Comparison of ENCODE assay signal across 12 cellular contexts in the genomic region with DNA sequence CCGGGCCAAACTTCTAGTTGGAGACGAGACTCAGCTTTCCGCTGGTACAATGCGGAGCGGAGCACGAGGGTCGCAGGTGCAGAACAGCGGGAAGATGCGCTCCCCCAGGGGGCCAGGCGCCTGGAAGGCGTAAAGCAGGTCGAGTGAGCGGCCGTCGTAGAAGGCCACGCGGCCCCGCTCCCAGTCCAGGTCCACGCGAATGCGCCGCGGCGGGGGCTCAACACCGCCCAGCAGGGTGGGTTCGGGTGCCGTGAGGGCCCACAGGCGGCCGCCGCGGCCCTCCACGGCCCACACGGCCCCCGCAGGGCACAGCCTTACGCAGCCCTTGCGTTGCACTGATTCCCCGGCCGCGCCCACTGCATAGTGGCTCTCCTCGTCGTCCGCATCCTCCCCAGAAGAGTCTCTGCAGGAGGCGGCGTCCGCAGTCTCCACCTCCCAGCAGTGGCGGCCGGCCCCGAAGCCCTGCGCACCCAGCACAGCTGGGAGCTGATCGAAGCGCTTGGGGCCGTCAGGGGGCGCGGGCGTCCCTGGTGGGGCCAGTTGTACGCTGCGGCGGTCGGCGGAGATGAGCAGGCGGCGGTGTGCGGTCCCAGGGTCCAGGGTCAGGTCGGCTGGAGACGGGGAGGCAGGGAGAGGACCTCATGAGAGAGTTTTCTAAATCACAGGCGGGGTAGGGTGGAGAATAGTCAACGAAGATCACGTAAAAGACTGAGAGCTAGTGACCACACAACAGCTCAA. TPM values are rescaled to one million over a fixed set of nuclear protein-coding genes. Genes with fewer than 3 reads are reported as not detected.
DNase-seq lines count a peak whose midpoint lies in the region; ATAC-seq and TF ChIP-seq lines count a peak whose summit lies in the region.
"Had no signal": no experiment of that assay in that cellular context is flagged by ENCODE, and none has a peak within 500 bp of the region (broad histone marks: within the 10 kb centered on the region; RNA-seq: fewer than 3 reads in every experiment).

No MANE protein-coding gene starts in this region.

- no peak overlapping the region for H3K27ac ChIP-seq in CD4-positive, CD25-positive, alpha-beta regulatory T cell (ENCODE audit: insufficient read depth, low read length, poor library complexity, severe bottlenecking)
- H3K27ac ChIP-seq in Peyer's patch (no peak overlapping the region), uterus (no peak overlapping the region)
- H3K27ac ChIP-seq: upper lobe of left lung had no signal

- peak overlapping the region in 1 of 3 donors; percentile 64 for H3K27ac Mint-ChIP-seq in CD4-positive, CD25-positive, alpha-beta regulatory T cell
- H3K27ac Mint-ChIP-seq in T-helper 17 cell: no peak overlapping the region
- no peak overlapping the region for H3K27ac Mint-ChIP-seq in nephron progenitor cell
- H3K27ac Mint-ChIP-seq: activated naive CD4-positive, alpha-beta T cell treated with anti-CD3 and anti-CD28 coated beads, Interleukin-2, amount 50 U/mL, for 72 hours had no signal

- H3K36me3 ChIP-seq in CD4-positive, CD25-positive, alpha-beta regulatory T cell (ENCODE audit: control insufficient read depth, insufficient read depth, low read length): peaks cover 20% of the 10 kb centered on the region
- H3K36me3 ChIP-seq in Peyer's patch (peaks cover 0 to 14% (median 0%) of the 10 kb centered on the region in 3 donors), uterus (no peaks in the 10 kb centered on the region)

- H3K4me3 Mint-ChIP-seq in CD4-positive, CD25-positive, alpha-beta regulatory T cell: peak overlapping the region in 3 of 4 donors; percentile 47 to 80 (median 70)
- H3K4me3 Mint-ChIP-seq in T-helper 17 cell: peak overlapping the region; percentile 76
- peak overlapping the region; percentile 68 for H3K4me3 Mint-ChIP-seq in nephron progenitor cell

- peaks cover 41% of the 10 kb centered on the region for H3K36me3 Mint-ChIP-seq in CD4-positive, CD25-positive, alpha-beta regulatory T cell
- H3K36me3 Mint-ChIP-seq in T-helper 17 cell (ENCODE audit: low read depth): peaks cover 40% of the 10 kb centered on the region
- peaks cover 36% of the 10 kb centered on the region for H3K36me3 Mint-ChIP-seq in nephron progenitor cell (ENCODE audit: low read depth)

- H3K4me3 ChIP-seq in CD4-positive, CD25-positive, alpha-beta regulatory T cell (ENCODE audit: low read depth, low read length): no peak overlapping the region
- no peak overlapping the region for H3K4me3 ChIP-seq in fibroblast of pulmonary artery (replicated peaks; ENCODE audit: low read depth, low read length)
- no peak overlapping the region for H3K4me3 ChIP-seq in Peyer's patch
- H3K4me3 ChIP-seq in uterus: no peak overlapping the region
- H3K4me3 ChIP-seq: upper lobe of left lung had no signal

- peak in 1 of 3 donors; percentile 31 for DNase-seq in CD4-positive, CD25-positive, alpha-beta regulatory T cell
- no peak for DNase-seq in T-helper 17 cell
- DNase-seq in fibroblast of pulmonary artery (ENCODE audit: low read depth): peak; percentile 52
- peak; percentile 74 for DNase-seq in nephron progenitor cell
- no peak for DNase-seq in NCI-H1417 (lab: John Stamatoyannopoulos, UW)
- no peak for DNase-seq in NCI-H774 (lab: John Stamatoyannopoulos, UW)
- DNase-seq in Peyer's patch: no peak
- no peak for DNase-seq in uterus
- DNase-seq: PC-3 had no signal

- TF ChIP-seq CTCF in fibroblast of pulmonary artery (IDR thresholded peaks at IDR 0.05; ENCODE audit: low read length, missing control alignments) (peak; percentile 6), nephron progenitor cell (IDR thresholded peaks at IDR 0.05) (no peak), Peyer's patch (IDR thresholded peaks at IDR 0.05) (no peak), uterus (IDR thresholded peaks at IDR 0.05) (no peak)

- H3K9me3 ChIP-seq in CD4-positive, CD25-positive, alpha-beta regulatory T cell (ENCODE audit: control insufficient read depth in 2 of 2, low read length in 2 of 2): no peaks in the 10 kb centered on the region
- H3K9me3 ChIP-seq in T-helper 17 cell (ENCODE audit: control insufficient read depth, low read length, poor library complexity, severe bottlenecking) (no peaks in the 10 kb centered on the region), Peyer's patch (no peaks in the 10 kb centered on the region), uterus (no peaks in the 10 kb centered on the region)
- H3K9me3 ChIP-seq: upper lobe of left lung had no signal

- peaks cover 37% of the 10 kb centered on the region for H3K4me1 ChIP-seq in CD4-positive, CD25-positive, alpha-beta regulatory T cell (ENCODE audit: control insufficient read depth, insufficient read depth, low read length, poor library complexity, severe bottlenecking)
- H3K4me1 ChIP-seq in Peyer's patch (peaks cover 4 to 41% (median 18%) of the 10 kb centered on the region in 4 donors), uterus (peaks cover 8 to 20% of the 10 kb centered on the region in 2 donors)

- intact Hi-C loops in uterus (cut with DNase I; ENCODE audit: low total_unique reads): no loop called here

- TF ChIP-seq POLR2A in Peyer's patch (IDR thresholded peaks at IDR 0.05): no peak
- TF ChIP-seq POLR2A in uterus (IDR thresholded peaks at IDR 0.05): no peak

- peaks cover 19 to 72% (median 37%) of the 10 kb centered on the region in 4 donors for H3K4me1 Mint-ChIP-seq in CD4-positive, CD25-positive, alpha-beta regulatory T cell
- H3K4me1 Mint-ChIP-seq in T-helper 17 cell (peaks cover 64% of the 10 kb centered on the region), nephron progenitor cell (peaks cover 48% of the 10 kb centered on the region)

- H3K27me3 Mint-ChIP-seq in CD4-positive, CD25-positive, alpha-beta regulatory T cell: peaks cover 71% of the 10 kb centered on the region
- peaks cover 48% of the 10 kb centered on the region for H3K27me3 Mint-ChIP-seq in T-helper 17 cell
- H3K27me3 Mint-ChIP-seq in nephron progenitor cell (ENCODE audit: low read depth, poor library complexity): peaks cover 84% of the 10 kb centered on the region

- peaks cover 0 to 1% (median 0%) of the 10 kb centered on the region in 7 donors for H3K9me3 Mint-ChIP-seq in CD4-positive, CD25-positive, alpha-beta regulatory T cell
- H3K9me3 Mint-ChIP-seq in nephron progenitor cell: peaks cover 13% of the 10 kb centered on the region
- H3K9me3 Mint-ChIP-seq: activated naive CD4-positive, alpha-beta T cell treated with anti-CD3 and anti-CD28 coated beads, Interleukin-2, amount 50 U/mL, for 72 hours had no signal

- H3K27me3 ChIP-seq in CD4-positive, CD25-positive, alpha-beta regulatory T cell (ENCODE audit: control insufficient read depth, insufficient read depth, low read length): peaks cover 24% of the 10 kb centered on the region
- H3K27me3 ChIP-seq in Peyer's patch (peaks cover 0 to 24% of the 10 kb centered on the region in 2 donors), uterus (peaks cover 12 to 20% of the 10 kb centered on the region in 2 donors)

- ATAC-seq in CD4-positive, CD25-positive, alpha-beta regulatory T cell (ENCODE audit: low read depth in 2 of 2): no peak
- no peak for ATAC-seq in T-helper 17 cell
- ATAC-seq: activated naive CD4-positive, alpha-beta T cell treated with anti-CD3 and anti-CD28 coated beads, Interleukin-2, amount 50 U/mL, for 72 hours; PC-3 had no signal

RNA-seq across cellular contexts. Expression of a gene that starts 4.3 kb away (rescaled TPM):
- 59.4 TPM for total RNA-seq in CD4-positive, CD25-positive, alpha-beta regulatory T cell
- polyA plus RNA-seq in CD4-positive, CD25-positive, alpha-beta regulatory T cell: 100 to 1,000 TPM in 1 of 4 donors, 10 to 100 TPM in 3; 91.1 to 101 (median 96.0) TPM
- total RNA-seq in T-helper 17 cell: 10 to 100 TPM; 52.1 to 52.4 TPM
- total RNA-seq in Peyer's patch: 10 to 100 TPM; 44.6 to 75.7 (median 58.6) TPM
- total RNA-seq in uterus: 10 to 100 TPM in 3 of 4 donors, 1 to 10 TPM in 1; 7.9 to 47.9 (median 23.3) TPM

RNA-seq across cellular contexts. Expression of a gene that starts 4.3 kb away (rescaled TPM):
- total RNA-seq in CD4-positive, CD25-positive, alpha-beta regulatory T cell: not detected
- polyA plus RNA-seq in CD4-positive, CD25-positive, alpha-beta regulatory T cell: under 1 TPM in 2 of 4 donors, not detected in 2; 0.14 to 0.23 TPM
- not detected for total RNA-seq in T-helper 17 cell
- under 1 TPM in 1 of 4 donors, not detected in 3; 0.80 TPM for total RNA-seq in Peyer's patch
- total RNA-seq in uterus: under 1 TPM in 2 of 4 donors, not detected in 2; 0.21 to 0.83 TPM
- total RNA-seq: activated naive CD4-positive, alpha-beta T cell treated with anti-CD3 and anti-CD28 coated beads, Interleukin-2, amount 50 U/mL, for 72 hours; frontal cortex had no signal

RNA-seq across cellular contexts. Expression of a gene that starts 10.2 kb away (rescaled TPM):
- 37.8 TPM for total RNA-seq in CD4-positive, CD25-positive, alpha-beta regulatory T cell
- 100 to 1,000 TPM; 108 to 133 (median 122) TPM for polyA plus RNA-seq in CD4-positive, CD25-positive, alpha-beta regulatory T cell
- total RNA-seq in T-helper 17 cell (10 to 100 TPM; 28.9 to 31.7 TPM), Peyer's patch (10 to 100 TPM; 22.8 to 33.8 (median 27.5) TPM), uterus (100 to 1,000 TPM in 1 of 4 donors, 10 to 100 TPM in 3; 21.2 to 121 (median 33.4) TPM)

RNA-seq across cellular contexts. Expression of a gene that starts 41.6 kb away (rescaled TPM):
- not detected for total RNA-seq in CD4-positive, CD25-positive, alpha-beta regulatory T cell
- under 1 TPM in 2 of 4 donors, not detected in 2; 0.13 to 0.18 TPM for polyA plus RNA-seq in CD4-positive, CD25-positive, alpha-beta regulatory T cell
- total RNA-seq in T-helper 17 cell: not detected
- total RNA-seq in Peyer's patch: 10 to 100 TPM in 3 of 4 donors, 1 to 10 TPM in 1; 9.9 to 56.9 (median 42.0) TPM
- not detected for total RNA-seq in uterus
- total RNA-seq: activated naive CD4-positive, alpha-beta T cell treated with anti-CD3 and anti-CD28 coated beads, Interleukin-2, amount 50 U/mL, for 72 hours; frontal cortex had no signal

Comparison
In these comparisons a context has a peak if more than half of its experiments do, and no peak if none do; other contexts are left out.
1. DNase-seq: peak in fibroblast of pulmonary artery (single experiment) and nephron progenitor cell (single experiment); none in T-helper 17 cell (0 of 3), NCI-H1417 (0 of 3), NCI-H774 (single experiment), Peyer's patch (0 of 3) and uterus (0 of 2).
2. Peak in every context shown above with its lines, with median percentiles within 50 percentile points of each other: H3K4me3 Mint-ChIP-seq.